Comparison of ENCODE assay signal across 11 cellular contexts in the genomic region with DNA sequence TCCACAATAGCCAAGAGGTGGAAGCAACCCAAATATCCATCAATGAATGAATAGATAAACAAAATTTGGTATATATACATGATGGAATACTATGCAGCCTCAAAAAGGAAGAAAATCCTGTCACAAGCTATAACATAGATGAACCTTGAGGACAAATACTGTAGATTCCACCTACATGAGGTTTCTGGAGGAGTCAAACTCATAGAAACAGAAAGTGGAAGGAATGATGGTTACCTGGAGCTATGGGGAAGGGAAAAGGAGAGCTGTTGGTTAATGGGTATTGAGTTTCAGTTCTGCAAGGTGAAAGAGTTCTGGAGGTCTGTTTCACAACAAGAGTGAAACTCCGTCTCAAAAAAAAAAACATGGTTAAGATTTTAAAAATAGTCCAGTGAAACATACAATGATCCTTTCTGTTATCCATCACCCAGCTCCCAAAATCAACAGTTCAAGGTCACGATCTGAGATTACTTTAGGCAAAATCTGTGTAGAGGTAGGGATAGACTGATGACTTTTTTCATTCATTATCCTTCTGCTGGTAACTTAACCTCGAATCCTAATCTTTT.
A peak's percentile ranks its signal among the peaks of the same experiment; 100 is the strongest.
DNase-seq lines count a peak whose midpoint lies in the region; ATAC-seq and TF ChIP-seq lines count a peak whose summit lies in the region.
"Had no signal": no experiment of that assay in that cellular context is flagged by ENCODE, and none has a peak within 500 bp of the region (broad histone marks: within the 10 kb centered on the region; RNA-seq: fewer than 3 reads in every experiment).

No MANE protein-coding gene starts in this region.

- no peaks in the 10 kb centered on the region for H3K36me3 Mint-ChIP-seq in naive B cell

- H3K9me3 ChIP-seq in esophagus squamous epithelium, result no peaks in the 10 kb centered on the region

- peak overlapping the region; percentile 19 to 86 (median 54) for H3K4me3 Mint-ChIP-seq in naive B cell

- DNase-seq in naive B cell (peak; percentile 46), HEK293T (ENCODE audit: extremely low spot score) (no peak), esophagus squamous epithelium (lab: John Stamatoyannopoulos, UW) (no peak), inferior parietal cortex (ENCODE audit: extremely low spot score) (no peak)
- DNase-seq: activated T-cell treated with anti-CD3 and anti-CD28 coated beads, Interleukin-2, amount 50 U/mL, for 1 hour; head of caudate nucleus; substantia nigra had no signal

- POLR2A ChIA-PET in HEK293T (lab: Yijun Ruan, JAX), result no interaction called here

- H3K27me3 ChIP-seq in esophagus squamous epithelium, result no peaks in the 10 kb centered on the region

- H3K27ac ChIP-seq in esophagus squamous epithelium, result no peak overlapping the region

- H3K4me1 Mint-ChIP-seq in naive B cell, result peaks cover 18 to 38% (median 20%) of the 10 kb centered on the region in 3 donors

- CTCF ChIA-PET in HEK293T (lab: Yijun Ruan, JAX), result no interaction called here

- no peak for TF ChIP-seq CTCF in esophagus squamous epithelium (IDR thresholded peaks at IDR 0.05)

- WGBS in esophagus squamous epithelium, 2 donors, result 68 to 72% methylated on average over 3 of the region's 3 CpGs

- H3K4me3 ChIP-seq in esophagus squamous epithelium, result no peak overlapping the region
- H3K4me3 ChIP-seq: smooth muscle cell had no signal

- peak overlapping the region in 5 of 6 donors; percentile 56 to 95 (median 86) for H3K27ac Mint-ChIP-seq in naive B cell

- no peaks in the 10 kb centered on the region for H3K36me3 ChIP-seq in esophagus squamous epithelium

- no peaks in the 10 kb centered on the region for H3K4me1 ChIP-seq in esophagus squamous epithelium

- H3K27me3 Mint-ChIP-seq in naive B cell, result no peaks in the 10 kb centered on the region

- intact Hi-C loops in esophagus squamous epithelium (cut with DNase I), result no loop called here

- no peak for TF ChIP-seq POLR2A in esophagus squamous epithelium (IDR thresholded peaks at IDR 0.05)

- H3K9me3 Mint-ChIP-seq in naive B cell, result no peaks in the 10 kb centered on the region

- ATAC-seq in GM19025 (IDR thresholded peaks at IDR 0.05; ENCODE audit: low read depth, unreplicated experiment), result peak; percentile 73
- peak; percentile 78 for ATAC-seq in GM21786 (IDR thresholded peaks at IDR 0.05; ENCODE audit: unreplicated experiment)
- peak; percentile 89 for ATAC-seq in HG03354 (IDR thresholded peaks at IDR 0.05; ENCODE audit: poor library complexity, severe bottlenecking, unreplicated experiment)
- peak; percentile 31 to 57 for ATAC-seq in naive B cell (ENCODE audit: low read depth in 2 of 2)

TF ChIP-seq in HEK293T, 16 proteins besides CTCF, POLR2A, EP300 and RAD21:
- TF ChIP-seq ELF4 (IDR thresholded peaks at IDR 0.05), result no peak
- TF ChIP-seq SUZ12 (IDR thresholded peaks at IDR 0.05), result no peak
- no peak for TF ChIP-seq NFRKB (IDR thresholded peaks at IDR 0.05)
- no peak for TF ChIP-seq BHLHE40 (IDR thresholded peaks at IDR 0.05; ENCODE audit: borderline replicate concordance)
